In the genomic region with DNA sequence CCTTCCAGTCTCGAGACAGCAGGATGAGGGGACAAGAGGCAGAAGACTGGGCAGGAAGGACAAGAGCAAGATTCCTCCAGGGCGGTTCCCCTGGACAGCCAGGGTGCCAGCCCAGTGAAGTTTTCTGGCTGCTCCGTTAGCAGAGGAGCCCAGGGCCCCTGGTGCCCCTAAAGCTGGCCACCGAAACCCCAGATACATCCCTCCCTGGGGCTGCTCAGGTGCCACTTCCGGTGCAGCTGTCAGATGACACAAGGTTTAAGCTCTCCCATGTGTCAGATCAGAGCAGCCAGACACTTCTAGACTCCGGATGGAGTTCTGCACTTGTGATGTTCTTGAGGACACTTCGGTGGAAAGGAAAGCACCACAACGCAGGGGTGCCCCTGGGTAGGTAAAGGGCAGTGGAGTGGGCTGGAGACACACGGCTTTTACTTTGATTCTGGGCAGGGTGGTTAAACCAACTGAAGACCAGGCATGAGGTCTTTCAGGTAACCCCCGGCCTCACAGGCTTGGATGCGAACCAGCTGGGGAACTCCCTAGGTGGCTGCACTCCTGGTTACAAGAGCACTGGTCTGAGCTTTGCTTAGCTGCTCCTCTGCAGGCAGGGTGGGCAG, we compare ENCODE assay signal across 1 cellular context.
TF ChIP-seq lines count a peak whose summit lies in the region.

No MANE protein-coding gene starts in this region.

TF ChIP-seq in GM23338, 12 proteins besides CTCF, POLR2A, EP300 and RAD21 (continued from another document):
- TF ChIP-seq, protein P1, sequence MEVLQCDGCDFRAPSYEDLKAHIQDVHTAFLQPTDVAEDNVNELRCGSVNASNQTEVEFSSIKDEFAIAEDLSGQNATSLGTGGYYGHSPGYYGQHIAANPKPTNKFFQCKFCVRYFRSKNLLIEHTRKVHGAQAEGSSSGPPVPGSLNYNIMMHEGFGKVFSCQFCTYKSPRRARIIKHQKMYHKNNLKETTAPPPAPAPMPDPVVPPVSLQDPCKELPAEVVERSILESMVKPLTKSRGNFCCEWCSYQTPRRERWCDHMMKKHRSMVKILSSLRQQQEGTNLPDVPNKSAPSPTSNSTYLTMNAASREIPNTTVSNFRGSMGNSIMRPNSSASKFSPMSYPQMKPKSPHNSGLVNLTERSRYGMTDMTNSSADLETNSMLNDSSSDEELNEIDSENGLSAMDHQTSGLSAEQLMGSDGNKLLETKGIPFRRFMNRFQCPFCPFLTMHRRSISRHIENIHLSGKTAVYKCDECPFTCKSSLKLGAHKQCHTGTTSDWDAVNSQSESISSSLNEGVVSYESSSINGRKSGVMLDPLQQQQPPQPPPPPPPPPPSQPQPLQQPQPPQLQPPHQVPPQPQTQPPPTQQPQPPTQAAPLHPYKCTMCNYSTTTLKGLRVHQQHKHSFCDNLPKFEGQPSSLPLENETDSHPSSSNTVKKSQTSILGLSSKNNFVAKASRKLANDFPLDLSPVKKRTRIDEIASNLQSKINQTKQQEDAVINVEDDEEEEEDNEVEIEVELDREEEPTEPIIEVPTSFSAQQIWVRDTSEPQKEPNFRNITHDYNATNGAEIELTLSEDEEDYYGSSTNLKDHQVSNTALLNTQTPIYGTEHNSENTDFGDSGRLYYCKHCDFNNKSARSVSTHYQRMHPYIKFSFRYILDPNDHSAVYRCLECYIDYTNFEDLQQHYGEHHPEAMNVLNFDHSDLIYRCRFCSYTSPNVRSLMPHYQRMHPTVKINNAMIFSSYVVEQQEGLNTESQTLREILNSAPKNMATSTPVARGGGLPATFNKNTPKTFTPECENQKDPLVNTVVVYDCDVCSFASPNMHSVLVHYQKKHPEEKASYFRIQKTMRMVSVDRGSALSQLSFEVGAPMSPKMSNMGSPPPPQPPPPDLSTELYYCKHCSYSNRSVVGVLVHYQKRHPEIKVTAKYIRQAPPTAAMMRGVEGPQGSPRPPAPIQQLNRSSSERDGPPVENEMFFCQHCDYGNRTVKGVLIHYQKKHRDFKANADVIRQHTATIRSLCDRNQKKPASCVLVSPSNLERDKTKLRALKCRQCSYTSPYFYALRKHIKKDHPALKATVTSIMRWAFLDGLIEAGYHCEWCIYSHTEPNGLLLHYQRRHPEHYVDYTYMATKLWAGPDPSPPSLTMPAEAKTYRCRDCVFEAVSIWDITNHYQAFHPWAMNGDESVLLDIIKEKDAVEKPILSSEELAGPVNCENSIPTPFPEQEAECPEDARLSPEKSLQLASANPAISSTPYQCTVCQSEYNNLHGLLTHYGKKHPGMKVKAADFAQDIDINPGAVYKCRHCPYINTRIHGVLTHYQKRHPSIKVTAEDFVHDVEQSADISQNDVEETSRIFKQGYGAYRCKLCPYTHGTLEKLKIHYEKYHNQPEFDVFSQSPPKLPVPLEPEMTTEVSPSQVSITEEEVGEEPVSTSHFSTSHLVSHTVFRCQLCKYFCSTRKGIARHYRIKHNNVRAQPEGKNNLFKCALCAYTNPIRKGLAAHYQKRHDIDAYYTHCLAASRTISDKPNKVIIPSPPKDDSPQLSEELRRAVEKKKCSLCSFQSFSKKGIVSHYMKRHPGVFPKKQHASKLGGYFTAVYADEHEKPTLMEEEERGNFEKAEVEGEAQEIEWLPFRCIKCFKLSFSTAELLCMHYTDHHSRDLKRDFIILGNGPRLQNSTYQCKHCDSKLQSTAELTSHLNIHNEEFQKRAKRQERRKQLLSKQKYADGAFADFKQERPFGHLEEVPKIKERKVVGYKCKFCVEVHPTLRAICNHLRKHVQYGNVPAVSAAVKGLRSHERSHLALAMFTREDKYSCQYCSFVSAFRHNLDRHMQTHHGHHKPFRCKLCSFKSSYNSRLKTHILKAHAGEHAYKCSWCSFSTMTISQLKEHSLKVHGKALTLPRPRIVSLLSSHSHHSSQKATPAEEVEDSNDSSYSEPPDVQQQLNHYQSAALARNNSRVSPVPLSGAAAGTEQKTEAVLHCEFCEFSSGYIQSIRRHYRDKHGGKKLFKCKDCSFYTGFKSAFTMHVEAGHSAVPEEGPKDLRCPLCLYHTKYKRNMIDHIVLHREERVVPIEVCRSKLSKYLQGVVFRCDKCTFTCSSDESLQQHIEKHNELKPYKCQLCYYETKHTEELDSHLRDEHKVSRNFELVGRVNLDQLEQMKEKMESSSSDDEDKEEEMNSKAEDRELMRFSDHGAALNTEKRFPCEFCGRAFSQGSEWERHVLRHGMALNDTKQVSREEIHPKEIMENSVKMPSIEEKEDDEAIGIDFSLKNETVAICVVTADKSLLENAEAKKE (CRISPR knock-in tag; IDR thresholded peaks at IDR 0.05), result no peak
- TF ChIP-seq CREB1 (CRISPR knock-in tag; IDR thresholded peaks at IDR 0.05; ENCODE audit: low read depth), result no peak
- no peak for TF ChIP-seq EZH2 (IDR thresholded peaks at IDR 0.05; ENCODE audit: low read depth, unreplicated experiment)
- TF ChIP-seq NANOG (IDR thresholded peaks at IDR 0.05; ENCODE audit: borderline replicate concordance), result no peak
- no peak for TF ChIP-seq ZNF331 (CRISPR knock-in tag; IDR thresholded peaks at IDR 0.05; ENCODE audit: low read depth)
- TF ChIP-seq ZNF114 (CRISPR knock-in tag; IDR thresholded peaks at IDR 0.05), result no peak
- no peak for TF ChIP-seq POLR2AphosphoS5 (IDR thresholded peaks at IDR 0.05; ENCODE audit: low read depth)
- TF ChIP-seq EZH2phosphoT487 (IDR thresholded peaks at IDR 0.05; ENCODE audit: unreplicated experiment), result no peak
- no peak for TF ChIP-seq JUNB (IDR thresholded peaks at IDR 0.05; ENCODE audit: unreplicated experiment)
